Comparison of ENCODE assay signal across 9 cellular contexts in the genomic region with DNA sequence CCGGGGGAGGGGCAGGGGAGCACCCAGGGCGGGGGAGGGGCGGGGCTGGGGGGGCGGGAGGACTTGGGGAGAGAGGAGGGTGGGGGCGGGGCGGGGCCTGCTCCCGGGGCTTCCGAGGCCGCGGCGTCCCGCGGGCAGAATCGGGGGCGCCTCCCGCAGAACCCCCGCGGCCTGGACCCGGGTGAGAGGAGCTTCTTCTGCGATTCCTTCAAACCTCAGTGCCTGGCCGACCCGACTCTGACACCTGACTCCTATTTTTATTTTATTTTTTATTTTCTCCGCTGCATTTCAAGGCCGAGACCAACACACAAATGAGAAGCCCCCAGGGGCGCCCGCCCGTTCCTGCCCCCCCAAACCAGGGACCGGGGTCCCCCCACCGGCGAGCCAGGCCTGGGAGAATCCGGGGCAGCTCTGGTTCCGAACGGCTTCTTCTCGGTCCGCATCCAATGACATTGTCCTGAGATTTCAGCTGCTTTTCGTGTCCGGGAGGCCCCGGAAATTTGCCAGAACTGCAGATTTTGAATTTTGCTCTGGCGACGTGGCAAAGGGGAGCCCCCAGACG. TPM values are rescaled to one million over a fixed set of nuclear protein-coding genes. Genes with fewer than 3 reads are reported as not detected.
DNase-seq lines count a peak whose midpoint lies in the region; ATAC-seq, FAIRE-seq and TF ChIP-seq lines count a peak whose summit lies in the region.
"Had no signal": no experiment of that assay in that cellular context is flagged by ENCODE, and none has a peak within 500 bp of the region (broad histone marks: within the 10 kb centered on the region; RNA-seq: fewer than 3 reads in every experiment).

No MANE protein-coding gene starts in this region.

- POLR2A ChIA-PET in HepG2 (lab: Yijun Ruan, JAX) = no interaction called here

- in situ Hi-C loops in HepG2 (cut with HindIII; ENCODE audit: extremely low pct_ligation_motif_present, low pct_unique_long_range_greater_than_20kb) = no loop called here

- H3K4me3 ChIP-seq in HepG2 (replicated peaks in 1 of 3; ENCODE audit: insufficient read depth in 1 of 3, low read depth in 2 of 3, low read length in 3 of 3) = peak overlapping the region; percentile 36 to 61 (median 54); a peak in 4 of 6 replicates
- H3K4me3 ChIP-seq in suprapubic skin = peak overlapping the region; percentile 84
- H3K4me3 ChIP-seq in mucosa of descending colon = no peak overlapping the region

- peak overlapping the region; percentile 52; the same call in 1 of the 2 replicates for H3K9ac ChIP-seq in HepG2 (ENCODE audit: insufficient read depth, low read depth, low read length)

- H3K79me2 ChIP-seq in HepG2 (ENCODE audit: insufficient read depth, low read length) = peaks cover 20% of the 10 kb centered on the region

- TF ChIP-seq EP300 in HepG2 (IDR thresholded peaks at IDR 0.05; ENCODE audit: low read depth in 2 of 2, low read length in 2 of 2) (no peak), HepG2 (CRISPR knock-in tag; IDR thresholded peaks at IDR 0.05; ENCODE audit: borderline replicate concordance) (no peak), suprapubic skin (IDR thresholded peaks at IDR 0.05) (no peak)

- DNase-seq in HPDE6-E6E7 (ENCODE audit: extremely low spot score) = peak; percentile 49
- DNase-seq in astrocyte of the hippocampus (ENCODE audit: low read depth, low spot score) = peak; percentile 34
- no peak for DNase-seq in HepG2 (ENCODE audit: low spot score)
- DNase-seq in suprapubic skin (ENCODE audit: low spot score in 2 of 2) = peak in 1 of 2 donors; percentile 60
- DNase-seq in NCI-H524 (lab: John Stamatoyannopoulos, UW) = no peak
- DNase-seq in activated CD8-positive, alpha-beta memory T cell treated with anti-CD3 and anti-CD28 coated beads, Interleukin-2, amount 50 U/mL, for 4 hours = no peak
- no peak for DNase-seq in glomerular visceral epithelial cell (ENCODE audit: extremely low spot score)
- no peak for DNase-seq in mucosa of descending colon
- DNase-seq: foreskin melanocyte had no signal

- H3K4me2 ChIP-seq in HepG2 (ENCODE audit: low read depth, low read length) = peak overlapping the region; percentile 47

- ATAC-seq in HepG2 (no peak), mucosa of descending colon (no peak)

- H3K9me3 ChIP-seq in HepG2 (ENCODE audit: low read length) (no peaks in the 10 kb centered on the region), suprapubic skin (no peaks in the 10 kb centered on the region), mucosa of descending colon (no peaks in the 10 kb centered on the region)

- no TSS peak for BruUV-seq in HepG2 (replicated peaks; lab: Mats Ljungman, UMichigan)

- FAIRE-seq in HepG2 (lab: Jason Lieb, UNC) = no peak

- peaks cover 0 to 15% of the 10 kb centered on the region in 2 experiments; a peak in 1 of 5 replicates for H3K36me3 ChIP-seq in HepG2 (replicated peaks in 1 of 2; ENCODE audit: control insufficient read depth in 1 of 2, insufficient read depth in 2 of 2, low read length in 2 of 2)
- no peaks in the 10 kb centered on the region for H3K36me3 ChIP-seq in suprapubic skin
- no peaks in the 10 kb centered on the region for H3K36me3 ChIP-seq in mucosa of descending colon (ENCODE audit: low read depth)

- H3K4me1 ChIP-seq in HepG2 (ENCODE audit: insufficient read depth, low read length) = peaks cover 51% of the 10 kb centered on the region
- H3K4me1 ChIP-seq in suprapubic skin = peaks cover 26% of the 10 kb centered on the region
- peaks cover 8% of the 10 kb centered on the region for H3K4me1 ChIP-seq in mucosa of descending colon (ENCODE audit: low read depth)

- CTCF ChIA-PET in HepG2 (lab: Yijun Ruan, JAX; ENCODE audit: low intra/inter-chr PET ratio, low total read pairs) = no interaction called here

- peaks cover 17% of the 10 kb centered on the region; the same call in 1 of the 2 replicates for H4K20me1 ChIP-seq in HepG2 (ENCODE audit: insufficient read depth, low read length)

- intact Hi-C loops in HepG2 (cut with micrococcal nuclease; ENCODE audit: unreplicated experiment) = loop anchor here (5.0 kb wide), 1 partner anchor 67 kb away; the partner anchor contains the start of gene LAMP1
- intact Hi-C loops in mucosa of descending colon (cut with DNase I, micrococcal nuclease) = no loop called here

- H3K27ac ChIP-seq in HepG2 (ENCODE audit: extremely low read length, insufficient read depth, low read length) (peak overlapping the region; percentile 46), suprapubic skin (peak overlapping the region; percentile 88)

- TF ChIP-seq CTCF in HepG2 (CRISPR knock-in tag; IDR thresholded peaks at IDR 0.05) (no peak), suprapubic skin (IDR thresholded peaks at IDR 0.05) (no peak), mucosa of descending colon (IDR thresholded peaks at IDR 0.05) (no peak)

- H2AFZ ChIP-seq in HepG2 (ENCODE audit: low read length) = no peak overlapping the region

- H3K27me3 ChIP-seq in HepG2 (ENCODE audit: control insufficient read depth in 1 of 2, insufficient read depth in 2 of 2, low read length in 2 of 2) (peaks cover 6 to 22% of the 10 kb centered on the region in 2 experiments; a peak in 4 of 5 replicates), suprapubic skin (peaks cover 4% of the 10 kb centered on the region)

- TF ChIP-seq POLR2A in HepG2 (IDR thresholded peaks at IDR 0.05; ENCODE audit: insufficient read depth in 1 of 2, low read depth in 2 of 2, low read length in 2 of 2) (0 out of 4 replicates have a peak, but pooled peaks of 1 of the 2 experiments have one; percentile 37), suprapubic skin (IDR thresholded peaks at IDR 0.05) (no peak)

- WGBS in HepG2 (ENCODE audit: low lambda C conversion rate) = 22% methylated on average over 22 of the region's 41 CpGs
- WGBS in suprapubic skin = 5% methylated on average over 17 of the region's 41 CpGs

- TF ChIP-seq RAD21 in HepG2 (CRISPR knock-in tag; IDR thresholded peaks at IDR 0.05) = no peak

TF ChIP-seq in HepG2, 621 proteins besides CTCF, POLR2A, EP300 and RAD21:
- TF ChIP-seq MAFK (conservative IDR thresholded peaks at IDR 0.05 in 1 of 2, IDR thresholded peaks at IDR 0.05 in 1 of 2; ENCODE audit: low read length in 2 of 2) (0 out of 4 replicates have a peak, but pooled peaks have one; percentile 20 to 21), ZNF510 (CRISPR knock-in tag; IDR thresholded peaks at IDR 0.05; ENCODE audit: low read depth) (no peak), ZNF589 (CRISPR knock-in tag; conservative IDR thresholded peaks at IDR 0.05) (no peak), NFKB2 (CRISPR knock-in tag; IDR thresholded peaks at IDR 0.05; ENCODE audit: borderline replicate concordance) (0 out of 2 replicates have a peak, but pooled peaks have one; percentile 27), ZNF558 (CRISPR knock-in tag; IDR thresholded peaks at IDR 0.05; ENCODE audit: borderline replicate concordance) (0 out of 2 replicates have a peak, but pooled peaks have one; percentile 12), ZFY (CRISPR knock-in tag; IDR thresholded peaks at IDR 0.05) (peak; percentile 10; the same call in 1 of the 2 replicates), HNRNPK (IDR thresholded peaks at IDR 0.05; ENCODE audit: low read depth, low read length, poor library complexity, severe bottlenecking) (peak; percentile 76)
- TF ChIP-seq, protein P1, sequence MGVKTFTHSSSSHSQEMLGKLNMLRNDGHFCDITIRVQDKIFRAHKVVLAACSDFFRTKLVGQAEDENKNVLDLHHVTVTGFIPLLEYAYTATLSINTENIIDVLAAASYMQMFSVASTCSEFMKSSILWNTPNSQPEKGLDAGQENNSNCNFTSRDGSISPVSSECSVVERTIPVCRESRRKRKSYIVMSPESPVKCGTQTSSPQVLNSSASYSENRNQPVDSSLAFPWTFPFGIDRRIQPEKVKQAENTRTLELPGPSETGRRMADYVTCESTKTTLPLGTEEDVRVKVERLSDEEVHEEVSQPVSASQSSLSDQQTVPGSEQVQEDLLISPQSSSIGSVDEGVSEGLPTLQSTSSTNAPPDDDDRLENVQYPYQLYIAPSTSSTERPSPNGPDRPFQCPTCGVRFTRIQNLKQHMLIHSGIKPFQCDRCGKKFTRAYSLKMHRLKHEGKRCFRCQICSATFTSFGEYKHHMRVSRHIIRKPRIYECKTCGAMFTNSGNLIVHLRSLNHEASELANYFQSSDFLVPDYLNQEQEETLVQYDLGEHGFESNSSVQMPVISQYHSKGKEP (CRISPR knock-in tag; IDR thresholded peaks at IDR 0.05) = no peak

RNA-seq across cellular contexts. Expression of gene GRTP1, which starts 0.5 kb away (rescaled TPM):
- total RNA-seq in HepG2 (2016; rRNA removed; fragmentation: Illumina TruSeq; extraction: Trizol) (30.3 and 30.8 TPM in 2 replicates), suprapubic skin (10 to 100 TPM; 23.5 to 40.8 (median 32.2) TPM), mucosa of descending colon (10 to 100 TPM; 31.6 to 64.8 (median 43.3) TPM)
- 17.7 and 18.0 TPM in 2 replicates for total RNA-seq in HepG2 (2016; cell fraction: cytosol; rRNA removed; fragmentation: Illumina TruSeq; extraction: Trizol; ENCODE audit: low read depth)
- total RNA-seq in HepG2 (2016; cell fraction: insoluble cytoplasmic fraction; rRNA removed; fragmentation: Illumina TruSeq; extraction: Trizol) = 26.5 and 33.7 TPM in 2 replicates
- total RNA-seq in HepG2 (2016; cell fraction: membrane; rRNA removed; fragmentation: Illumina TruSeq; extraction: Trizol) = 27.8 and 29.0 TPM in 2 replicates
- total RNA-seq in HepG2 (2016; cell fraction: nucleus; rRNA removed; fragmentation: Illumina TruSeq; extraction: Trizol) = 23.1 and 27.9 TPM in 2 replicates
- 40.5 and 40.6 TPM in 2 replicates for polyA plus RNA-seq in HepG2 (2011; rRNA removed)
- polyA plus RNA-seq in HepG2 (2011; cell fraction: cytosol; rRNA removed) = 37.5 and 37.6 TPM in 2 replicates
- polyA plus RNA-seq in HepG2 (2011; cell fraction: nucleus; rRNA removed) = 59.1 and 60.0 TPM in 2 replicates
- 34.3 and 37.7 TPM in 2 replicates for polyA plus RNA-seq in HepG2 (2012)
- polyA plus RNA-seq in HepG2 (2016; cell fraction: cytosol; fragmentation: Illumina TruSeq; extraction: Trizol; ENCODE audit: low read depth) = 20.4 and 24.5 TPM in 2 replicates
- polyA plus RNA-seq in HepG2 (2016; cell fraction: insoluble cytoplasmic fraction; fragmentation: Illumina TruSeq; extraction: Trizol; ENCODE audit: low read depth) = 35.9 and 37.1 TPM in 2 replicates
- 24.9 and 27.8 TPM in 2 replicates for polyA plus RNA-seq in HepG2 (2016; cell fraction: membrane; fragmentation: Illumina TruSeq; extraction: Trizol; ENCODE audit: low read depth)
- 54.4 and 56.0 TPM in 2 replicates for polyA plus RNA-seq in HepG2 (2016; cell fraction: nucleus; fragmentation: Illumina TruSeq; extraction: Trizol; ENCODE audit: insufficient read depth, low read depth)
- polyA minus RNA-seq in HepG2 (2011; rRNA and poly(A)+ RNA removed; ENCODE audit: low replicate concordance) = 6.8 and 20.0 TPM in 2 replicates
- 21.8 and 23.7 TPM in 2 replicates for polyA minus RNA-seq in HepG2 (2011; cell fraction: cytosol; rRNA and poly(A)+ RNA removed)
- 23.2 and 26.8 TPM in 2 replicates for polyA minus RNA-seq in HepG2 (2011; cell fraction: nucleus; rRNA and poly(A)+ RNA removed)

Comparison
In these comparisons a context has a peak if more than half of its experiments do, and no peak if none do; other contexts are left out.
1. DNase-seq: peak in HPDE6-E6E7 (single experiment) and astrocyte of the hippocampus (single experiment); none in HepG2 (single experiment), NCI-H524 (0 of 2), activated CD8-positive, alpha-beta memory T cell treated with anti-CD3 and anti-CD28 coated beads, Interleukin-2, amount 50 U/mL, for 4 hours (single experiment), glomerular visceral epithelial cell (single experiment) and mucosa of descending colon (0 of 3).